In genomic region chr2:196638765-196639164, GRCh38 we compare ENCODE assay signal across 1 cellular context.
TF ChIP-seq lines count a peak whose summit lies in the region.

No MANE protein-coding gene starts in this region.

TF ChIP-seq in GM12878, 131 proteins besides CTCF, POLR2A, EP300 and RAD21:
- TF ChIP-seq GATAD2B (conservative IDR thresholded peaks at IDR 0.05; ENCODE audit: low read depth) (no peak), MLLT1 (IDR thresholded peaks at IDR 0.05) (peak; percentile 63), CHD1 (IDR thresholded peaks at IDR 0.05; ENCODE audit: low read depth, low read length) (no peak), POLR2AphosphoS5 (IDR thresholded peaks at IDR 0.05; ENCODE audit: low read length) (no peak), IKZF2 (IDR thresholded peaks at IDR 0.05) (no peak), MEF2B (IDR thresholded peaks at IDR 0.05; ENCODE audit: partially characterized antibody, poor library complexity, severe bottlenecking) (no peak)
